ENCODE assay signal across 11 cellular contexts in genomic region chr1:20725189-20726106, GRCh38. TPM values are rescaled to one million over a fixed set of nuclear protein-coding genes. Genes with fewer than 3 reads are reported as not detected.
DNase-seq lines count a peak whose midpoint lies in the region; ATAC-seq, FAIRE-seq and TF ChIP-seq lines count a peak whose summit lies in the region.
"Had no signal": no experiment of that assay in that cellular context is flagged by ENCODE, and none has a peak within 500 bp of the region (broad histone marks: within the 10 kb centered on the region; RNA-seq: fewer than 3 reads in every experiment).

No MANE protein-coding gene starts in this region.

- H3K9ac ChIP-seq in keratinocyte (ENCODE audit: control insufficient read depth, extremely low read depth, insufficient read depth, low read length): peak overlapping the region; percentile 40

- H3K4me3 ChIP-seq in AG10803 (ENCODE audit: low read length) (no peak overlapping the region), keratinocyte (ENCODE audit: control insufficient read depth in 2 of 3, extremely low read depth in 1 of 3, insufficient read depth in 2 of 3, low read depth in 1 of 3, low read length in 3 of 3) (peak overlapping the region in 1 of 3 experiments; percentile 11), BE2C (ENCODE audit: low read depth, low read length) (no peak overlapping the region)
- H3K4me3 ChIP-seq: thoracic aorta had no signal

- peaks cover 55% of the 10 kb centered on the region for H3K79me2 ChIP-seq in keratinocyte (ENCODE audit: control insufficient read depth, insufficient read depth, low read length)

- H3K27ac ChIP-seq in keratinocyte (ENCODE audit: control insufficient read depth, insufficient read depth, low read length): peak overlapping the region; percentile 67
- H3K27ac ChIP-seq: thoracic aorta had no signal

- H2AFZ ChIP-seq in keratinocyte (ENCODE audit: control insufficient read depth, low read length): no peak overlapping the region

- peaks cover 9% of the 10 kb centered on the region for H3K9me1 ChIP-seq in keratinocyte (ENCODE audit: control insufficient read depth, extremely low read depth, insufficient read depth, low read length)

- H3K4me1 ChIP-seq in keratinocyte (ENCODE audit: control insufficient read depth, extremely low read depth, insufficient read depth, low read length) (peaks cover 51% of the 10 kb centered on the region), BE2C (no peaks in the 10 kb centered on the region)

- TF ChIP-seq CTCF in AG10803 (conservative IDR thresholded peaks at IDR 0.05; ENCODE audit: low read length) (no peak), keratinocyte (optimal IDR thresholded peaks at IDR 0.05 in 1 of 3, IDR thresholded peaks at IDR 0.05 in 1 of 3, conservative IDR thresholded peaks at IDR 0.05 in 1 of 3; ENCODE audit: extremely low read depth in 1 of 3, insufficient read depth in 2 of 3, low read length in 3 of 3) (no peak), natural killer cell (IDR thresholded peaks at IDR 0.05) (no peak), BE2C (IDR thresholded peaks at IDR 0.05; ENCODE audit: low read depth, low read length) (no peak)

- H3K36me3 Mint-ChIP-seq in activated T-helper 17 cell treated with anti-CD3 and anti-CD28 coated beads, Interleukin-2, amount 50 U/mL, for 72 hours (ENCODE audit: low read depth): no peaks in the 10 kb centered on the region
- H3K36me3 Mint-ChIP-seq in natural killer cell: no peaks in the 10 kb centered on the region

- peak; percentile 93 for FAIRE-seq in keratinocyte (lab: Jason Lieb, UNC)

- H3K4me2 ChIP-seq in keratinocyte (ENCODE audit: control insufficient read depth, extremely low read depth, insufficient read depth, low read depth, low read length): no peak overlapping the region

- no peak overlapping the region for H3K27ac Mint-ChIP-seq in activated T-helper 17 cell treated with anti-CD3 and anti-CD28 coated beads, Interleukin-2, amount 50 U/mL, for 72 hours
- H3K27ac Mint-ChIP-seq in natural killer cell: no peak overlapping the region

- H3K27me3 ChIP-seq in keratinocyte (ENCODE audit: control insufficient read depth, extremely low read depth, insufficient read depth, low read length) (no peaks in the 10 kb centered on the region), BE2C (no peaks in the 10 kb centered on the region)

- ATAC-seq in activated T-helper 17 cell treated with anti-CD3 and anti-CD28 coated beads, Interleukin-2, amount 50 U/mL, for 72 hours (replicated peaks): peak; percentile 22
- ATAC-seq in HG02759 (IDR thresholded peaks at IDR 0.05; ENCODE audit: unreplicated experiment) (no peak), natural killer cell (no peak)

- H3K27me3 Mint-ChIP-seq in activated T-helper 17 cell treated with anti-CD3 and anti-CD28 coated beads, Interleukin-2, amount 50 U/mL, for 72 hours: peaks cover 9% of the 10 kb centered on the region
- peaks cover 24 to 25% of the 10 kb centered on the region in 2 donors for H3K27me3 Mint-ChIP-seq in natural killer cell (ENCODE audit: low read depth in 2 of 2)

- peaks cover 3% of the 10 kb centered on the region for H3K4me1 Mint-ChIP-seq in activated T-helper 17 cell treated with anti-CD3 and anti-CD28 coated beads, Interleukin-2, amount 50 U/mL, for 72 hours
- peaks cover 0 to 12% of the 10 kb centered on the region in 2 donors for H3K4me1 Mint-ChIP-seq in natural killer cell

- H3K36me3 ChIP-seq in keratinocyte (ENCODE audit: control insufficient read depth in 2 of 2, extremely low read depth in 1 of 2, insufficient read depth in 2 of 2, low read length in 2 of 2) (peaks cover 44 to 75% of the 10 kb centered on the region in 2 experiments), BE2C (no peaks in the 10 kb centered on the region)
- H3K36me3 ChIP-seq: thoracic aorta had no signal

- no peaks in the 10 kb centered on the region for H3K9me3 Mint-ChIP-seq in activated T-helper 17 cell treated with anti-CD3 and anti-CD28 coated beads, Interleukin-2, amount 50 U/mL, for 72 hours
- no peaks in the 10 kb centered on the region for H3K9me3 Mint-ChIP-seq in natural killer cell

- intact Hi-C loops in natural killer cell (cut with micrococcal nuclease): no loop called here

- DNase-seq in AG10803 (ENCODE audit: low read depth) (peak; percentile 55), HS-5 (ENCODE audit: low read depth) (peak; percentile 68), keratinocyte (ENCODE audit: low read depth, low spot score) (peak; percentile 80), natural killer cell (no peak), NCI-H2227 treated with DMSO at 0.1 percent for 48 hours (lab: John Stamatoyannopoulos, UW) (no peak), BE2C (no peak)
- DNase-seq: stimulated activated CD4-positive, alpha-beta T cell treated with anti-CD3 and anti-CD28 coated beads, Interleukin-12 subunit alpha, Interleukin-12 subunit beta, amount 100 ng/mL, for 4 hours; T-helper 1 cell had no signal

- H3K9me3 ChIP-seq in keratinocyte (ENCODE audit: control insufficient read depth, low read depth, low read length): peaks cover 2% of the 10 kb centered on the region
- no peaks in the 10 kb centered on the region for H3K9me3 ChIP-seq in BE2C
- H3K9me3 ChIP-seq: thoracic aorta had no signal

- dilution Hi-C loops in keratinocyte (cut with MboI; ENCODE audit: extremely low pct_ligation_motif_present, low sequenced_read_pairs): no loop called here

- peaks cover 5% of the 10 kb centered on the region for H4K20me1 ChIP-seq in keratinocyte (ENCODE audit: control insufficient read depth, extremely low read depth, insufficient read depth, low read length)

- H3K4me3 Mint-ChIP-seq in activated T-helper 17 cell treated with anti-CD3 and anti-CD28 coated beads, Interleukin-2, amount 50 U/mL, for 72 hours: no peak overlapping the region
- H3K4me3 Mint-ChIP-seq in natural killer cell: no peak overlapping the region

RNA-seq across cellular contexts. Expression of gene SH2D5, which starts 7.1 kb away (rescaled TPM):
- total RNA-seq in activated T-helper 17 cell treated with anti-CD3 and anti-CD28 coated beads, Interleukin-2, amount 50 U/mL, for 72 hours: under 1 TPM in 1 of 2 donors, not detected in 1; 0.06 TPM
- polyA plus RNA-seq in keratinocyte: 60.8 to 83.8 TPM (median 69.0 TPM) in 3 replicates
- 25.6 TPM for polyA plus RNA-seq in keratinocyte (2011; ENCODE audit: low read depth)
- 47.6 and 72.0 TPM in 2 replicates for polyA plus RNA-seq in keratinocyte (2011; cell fraction: cytosol; rRNA removed)
- polyA plus RNA-seq in keratinocyte (2011; cell fraction: nucleus; rRNA removed): 163 and 199 TPM in 2 replicates
- polyA plus RNA-seq in keratinocyte (2012; ENCODE audit: low replicate concordance): 39.9 and 102 TPM in 2 replicates
- polyA minus RNA-seq in keratinocyte: 41.1 to 72.9 TPM (median 42.6 TPM) in 3 replicates
- polyA minus RNA-seq in keratinocyte (2011; cell fraction: cytosol; rRNA and poly(A)+ RNA removed): 92.5 TPM
- 59.7 and 71.6 TPM in 2 replicates for polyA minus RNA-seq in keratinocyte (2011; cell fraction: nucleus; rRNA and poly(A)+ RNA removed)
- not detected for total RNA-seq in natural killer cell
- polyA plus RNA-seq in BE2C (2012; ENCODE audit: insufficient read depth, insufficient read length, low read depth): 0.54 TPM

RNA-seq across cellular contexts. Expression of gene KIF17, which starts 7.6 kb away (rescaled TPM):
- under 1 TPM; 0.06 to 0.85 TPM for total RNA-seq in activated T-helper 17 cell treated with anti-CD3 and anti-CD28 coated beads, Interleukin-2, amount 50 U/mL, for 72 hours
- polyA plus RNA-seq in keratinocyte: 0.90 to 1.2 TPM (median 1.1 TPM) in 3 replicates
- polyA plus RNA-seq in keratinocyte (2011; ENCODE audit: low read depth): 5.8 TPM
- polyA plus RNA-seq in keratinocyte (2011; cell fraction: cytosol; rRNA removed): 0.40 and 0.81 TPM in 2 replicates
- 3.9 and 4.5 TPM in 2 replicates for polyA plus RNA-seq in keratinocyte (2011; cell fraction: nucleus; rRNA removed)
- polyA plus RNA-seq in keratinocyte (2012; ENCODE audit: low replicate concordance): 1.1 and 2.6 TPM in 2 replicates
- 0.59 to 1.5 TPM (median 1.2 TPM) in 3 replicates for polyA minus RNA-seq in keratinocyte
- 1.7 TPM for polyA minus RNA-seq in keratinocyte (2011; cell fraction: cytosol; rRNA and poly(A)+ RNA removed)
- polyA minus RNA-seq in keratinocyte (2011; cell fraction: nucleus; rRNA and poly(A)+ RNA removed): 2.2 and 2.6 TPM in 2 replicates
- not detected for total RNA-seq in natural killer cell
- 0.85 TPM for polyA plus RNA-seq in BE2C (2012; ENCODE audit: insufficient read depth, insufficient read length, low read depth)

Comparison
In these comparisons a context has a peak if more than half of its experiments do, and no peak if none do; other contexts are left out.
1. DNase-seq: peak in AG10803 (single experiment), HS-5 (single experiment) and keratinocyte (single experiment); none in natural killer cell (single experiment), NCI-H2227 treated with DMSO at 0.1 percent for 48 hours (single experiment) and BE2C (single experiment).